9 cellular contexts compared by ENCODE assay signal in genomic region chrX:152897216-152898144, GRCh38. TPM values are rescaled to one million over a fixed set of nuclear protein-coding genes. Genes with fewer than 3 reads are reported as not detected.
DNase-seq lines count a peak whose midpoint lies in the region; ATAC-seq and TF ChIP-seq lines count a peak whose summit lies in the region.
"Had no signal": no experiment of that assay in that cellular context is flagged by ENCODE, and none has a peak within 500 bp of the region (broad histone marks: within the 10 kb centered on the region; RNA-seq: fewer than 3 reads in every experiment).

Gene ZNF185 (plus strand): TSS chrX:152898067. CDS start chrX:152914490, 16,423 bp downstream.

- H3K27ac Mint-ChIP-seq in HFFc6, result peak within 1 kb of the TSS; percentile 41; the same call in 1 of the 2 replicates

- no peak within 1 kb of the TSS; the same call in 1 of the 2 replicates for H3K4me3 Mint-ChIP-seq in HFFc6

- H3K9ac ChIP-seq in mesenchymal stem cell (ENCODE audit: low read length), result no peak within 1 kb of the TSS

- CTCF ChIA-PET in AG04449 (lab: Yijun Ruan, JAX), result no interaction called here

- H3K23ac ChIP-seq in mesenchymal stem cell (ENCODE audit: low read length in 2 of 2), result no peak within 1 kb of the TSS

- peaks cover 4% of the 10 kb centered on the region; the same call in 1 of the 2 replicates for H3K27me3 Mint-ChIP-seq in HFFc6 (ENCODE audit: insufficient read depth)

- peak within 1 kb of the TSS; percentile 45 for H3K27ac ChIP-seq in mesenchymal stem cell (ENCODE audit: low read length, poor library complexity, severe bottlenecking)
- H3K27ac ChIP-seq: SK-N-MC had no signal

- H2BK120ac ChIP-seq in mesenchymal stem cell (ENCODE audit: low read depth, low read length), result peak within 1 kb of the TSS; percentile 19

- peak within 1 kb of the TSS; percentile 15 for H4K8ac ChIP-seq in mesenchymal stem cell (ENCODE audit: low read length)

- H3K36me3 ChIP-seq in mesenchymal stem cell (ENCODE audit: control insufficient read depth in 1 of 2, insufficient read depth in 2 of 2, low read depth in 1 of 2, low read length in 2 of 2), result peaks cover 0 to 4% of the 10 kb centered on the region in 2 experiments

- no peak within 1 kb of the TSS for H3K4ac ChIP-seq in mesenchymal stem cell (ENCODE audit: low read depth in 1 of 2, low read length in 2 of 2)

- no peak within 1 kb of the TSS for H2BK5ac ChIP-seq in mesenchymal stem cell (ENCODE audit: low read depth, low read length, poor library complexity, severe bottlenecking)

- H3K9me3 Mint-ChIP-seq in HFFc6, result no peaks in the 10 kb centered on the region

- no peak within 1 kb of the TSS for H2BK12ac ChIP-seq in mesenchymal stem cell (ENCODE audit: low read length in 2 of 2)

- H3K14ac ChIP-seq in mesenchymal stem cell (ENCODE audit: low read length in 2 of 2), result no peak within 1 kb of the TSS

- WGBS in mesenchymal stem cell, result 25% methylated on average over 27 of the region's 66 CpGs

- ATAC-seq in HG02798 (IDR thresholded peaks at IDR 0.05; ENCODE audit: poor library complexity, unreplicated experiment) (no peak), GM19035 (IDR thresholded peaks at IDR 0.05; ENCODE audit: unreplicated experiment) (no peak), GM18867 (IDR thresholded peaks at IDR 0.05; ENCODE audit: unreplicated experiment) (no peak)

- no peak within 1 kb of the TSS for H4K91ac ChIP-seq in mesenchymal stem cell (ENCODE audit: low read length)

- DNase-seq in AG04449 (ENCODE audit: low read depth, low spot score) (no peak), HFFc6 (no peak), cardiac fibroblast (ENCODE audit: low read depth in 2 of 2) (peak; percentile 17 to 38), mesenchymal stem cell (no peak), SIG-M5 treated with dmso at 0.1 percent for 504 hours (lab: John Stamatoyannopoulos, UW; ENCODE audit: unreplicated experiment) (no peak)

- no peak within 1 kb of the TSS for H2AFZ ChIP-seq in mesenchymal stem cell (ENCODE audit: low read depth, low read length)

- H3K4me2 ChIP-seq in mesenchymal stem cell (ENCODE audit: low read length, poor library complexity, severe bottlenecking), result peak within 1 kb of the TSS; percentile 82

- peaks cover 3% of the 10 kb centered on the region for H3K79me1 ChIP-seq in mesenchymal stem cell (replicated peaks; ENCODE audit: low read length, poor library complexity, severe bottlenecking)

- peaks cover 21% of the 10 kb centered on the region for H3K4me1 Mint-ChIP-seq in HFFc6 (ENCODE audit: low read depth)

- no peak within 1 kb of the TSS for H2BK15ac ChIP-seq in mesenchymal stem cell (ENCODE audit: low read depth, poor library complexity, severe bottlenecking)

- H3K27me3 ChIP-seq in mesenchymal stem cell (ENCODE audit: control insufficient read depth in 1 of 2, insufficient read depth in 1 of 2, low read length in 2 of 2), result peaks cover 0 to 72% of the 10 kb centered on the region in 2 experiments

- peak within 1 kb of the TSS; percentile 21 to 43 for H3K18ac ChIP-seq in mesenchymal stem cell (ENCODE audit: low read depth in 1 of 2, low read length in 2 of 2)

- peak within 1 kb of the TSS; percentile 49 for H3K4me3 ChIP-seq in AG04449 (ENCODE audit: low read depth, low read length)
- peak within 1 kb of the TSS; percentile 28 to 32 for H3K4me3 ChIP-seq in cardiac fibroblast (replicated peaks in 1 of 2; ENCODE audit: low read depth in 2 of 2, low read length in 2 of 2)
- H3K4me3 ChIP-seq in mesenchymal stem cell (ENCODE audit: insufficient read depth in 1 of 2, low read depth in 1 of 2, low read length in 2 of 2), result peak within 1 kb of the TSS in 1 of 2 experiments; percentile 63
- H3K4me3 ChIP-seq: SK-N-MC had no signal

- peak within 1 kb of the TSS; percentile 87 for H2AK5ac ChIP-seq in mesenchymal stem cell (ENCODE audit: low read length, severe bottlenecking)

- TF ChIP-seq CTCF in AG04449 (IDR thresholded peaks at IDR 0.05; ENCODE audit: insufficient read depth, low read length, missing control alignments) (no peak), HFFc6 (IDR thresholded peaks at IDR 0.05) (no peak), cardiac fibroblast (IDR thresholded peaks at IDR 0.05; ENCODE audit: low read depth, low read length) (no peak)

- POLR2A ChIA-PET in AG04449 (lab: Yijun Ruan, JAX), result no interaction called here

- no peaks in the 10 kb centered on the region for H3K36me3 Mint-ChIP-seq in HFFc6 (ENCODE audit: low read depth)

- no peaks in the 10 kb centered on the region for H3K9me3 ChIP-seq in mesenchymal stem cell (ENCODE audit: control insufficient read depth, low read length)

- H3K4me1 ChIP-seq in mesenchymal stem cell (ENCODE audit: control insufficient read depth, insufficient read depth, low read depth, low read length), result peaks cover 29% of the 10 kb centered on the region

RNA-seq across cellular contexts. Expression of gene ZNF185, which starts in this region (rescaled TPM):
- 1 to 10 TPM; 1.1 to 2.4 (median 1.4) TPM for total RNA-seq in HFFc6 (2021; fragmentation: NEBNext Ultra II Directional; extraction: Animal tissue kit (Norgen Biotek cat#: 25700))
- 1.9 TPM for polyA plus RNA-seq in mesenchymal stem cell (2013, experiment 1 of 2)
- polyA plus RNA-seq in mesenchymal stem cell (2013, experiment 2 of 2), result 1.7 TPM

Comparison
In these comparisons a context has a peak if more than half of its experiments do, and no peak if none do; other contexts are left out.
1. DNase-seq: peak in cardiac fibroblast (2 of 2); none in AG04449 (single experiment), HFFc6 (single experiment), mesenchymal stem cell (single experiment) and SIG-M5 treated with dmso at 0.1 percent for 504 hours (single experiment).